19 cellular contexts compared by ENCODE assay signal in the genomic region with DNA sequence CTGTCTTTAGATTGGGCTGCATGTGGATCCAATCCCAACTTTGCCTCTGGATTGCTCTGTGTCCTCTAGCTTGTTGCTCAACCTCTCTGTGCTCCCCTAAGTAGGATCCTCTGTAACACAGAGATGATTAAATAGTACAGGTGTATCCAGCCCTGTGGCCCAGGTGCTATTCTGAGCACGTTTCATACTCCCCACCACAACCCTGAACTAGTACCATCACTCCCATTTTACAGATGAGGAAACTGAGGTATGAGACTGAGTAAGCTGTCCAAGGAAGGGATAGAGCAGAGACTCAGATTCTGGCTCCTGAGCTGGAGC. TPM values are rescaled to one million over a fixed set of nuclear protein-coding genes. Genes with fewer than 3 reads are reported as not detected.
DNase-seq lines count a peak whose midpoint lies in the region; ATAC-seq, FAIRE-seq and TF ChIP-seq lines count a peak whose summit lies in the region.
"Had no signal": no experiment of that assay in that cellular context is flagged by ENCODE, and none has a peak within 500 bp of the region (broad histone marks: within the 10 kb centered on the region; RNA-seq: fewer than 3 reads in every experiment).

No MANE protein-coding gene starts in this region.

- ATAC-seq in activated naive CD4-positive, alpha-beta T cell treated with anti-CD3 and anti-CD28 coated beads, Interleukin-2, amount 50 U/mL, for 72 hours = no peak
- ATAC-seq in IMR-90 (ENCODE audit: low read depth) = no peak
- ATAC-seq in naive thymus-derived CD8-positive, alpha-beta T cell = no peak
- ATAC-seq: gastroesophageal sphincter had no signal

- H3K79me1 ChIP-seq in IMR-90 (ENCODE audit: low read depth in 1 of 2, low read length in 2 of 2) = no peaks in the 10 kb centered on the region

- no peak overlapping the region for H3K23ac ChIP-seq in IMR-90 (ENCODE audit: low read depth, low read length)

- H3K4me1 ChIP-seq in IMR-90 (ENCODE audit: control insufficient read depth, insufficient read depth, low read length) = peaks cover 15% of the 10 kb centered on the region
- peaks cover 7 to 18% (median 13%) of the 10 kb centered on the region in 4 donors for H3K4me1 ChIP-seq in esophagus muscularis mucosa
- H3K4me1 ChIP-seq: testis had no signal

- no peak overlapping the region for H3K4me3 Mint-ChIP-seq in activated naive CD4-positive, alpha-beta T cell treated with anti-CD3 and anti-CD28 coated beads, Interleukin-2, amount 10 ng/mL, durations not matched to agents 7 days and 5 days
- H3K4me3 Mint-ChIP-seq in naive thymus-derived CD8-positive, alpha-beta T cell = peak overlapping the region in 5 of 10 donors; percentile 0 to 58 (median 17)

- H3K4me2 ChIP-seq in IMR-90 (ENCODE audit: low read depth, low read length) = no peak overlapping the region

- no peak overlapping the region for H2BK120ac ChIP-seq in IMR-90 (ENCODE audit: low read depth, low read length)

- no peak for TF ChIP-seq EP300 in esophagus muscularis mucosa (IDR thresholded peaks at IDR 0.05)

- no peaks in the 10 kb centered on the region for H3K9me3 ChIP-seq in IMR-90 (ENCODE audit: control insufficient read depth, insufficient read depth, low read length)
- no peaks in the 10 kb centered on the region for H3K9me3 ChIP-seq in esophagus muscularis mucosa
- H3K9me3 ChIP-seq: gastroesophageal sphincter, testis had no signal

- TF ChIP-seq RAD21 in IMR-90 (IDR thresholded peaks at IDR 0.05; ENCODE audit: low read length) = no peak

- no peak overlapping the region for H3K56ac ChIP-seq in IMR-90 (ENCODE audit: extremely low read depth, insufficient read depth, low read length)

- TF ChIP-seq CTCF in IMR-90 (conservative IDR thresholded peaks at IDR 0.05; ENCODE audit: low read depth, low read length) (no peak), bronchial epithelial cell (IDR thresholded peaks at IDR 0.05; ENCODE audit: insufficient read depth, low read length, severe bottlenecking) (no peak), esophagus muscularis mucosa (IDR thresholded peaks at IDR 0.05) (no peak)

- peak overlapping the region; percentile 1 to 60 for H3K27ac Mint-ChIP-seq in activated naive CD4-positive, alpha-beta T cell treated with anti-CD3 and anti-CD28 coated beads, Interleukin-2, amount 50 U/mL, for 72 hours
- H3K27ac Mint-ChIP-seq in activated naive CD4-positive, alpha-beta T cell treated with anti-CD3 and anti-CD28 coated beads, Interleukin-2, amount 10 ng/mL, durations not matched to agents 7 days and 5 days = no peak overlapping the region
- peak overlapping the region; percentile 72 to 100 (median 92) for H3K27ac Mint-ChIP-seq in naive thymus-derived CD8-positive, alpha-beta T cell

- H4K20me1 ChIP-seq in IMR-90 (ENCODE audit: insufficient read depth, low read length) = no peaks in the 10 kb centered on the region

- H2BK5ac ChIP-seq in IMR-90 (ENCODE audit: low read depth, low read length, poor library complexity, severe bottlenecking) = no peak overlapping the region

- POLR2A ChIA-PET in IMR-90 (lab: Charles Lee; ENCODE audit: unreplicated experiment) = interaction anchor here (0.6 kb wide), 1 partner anchor 12 kb away, joined by 3 read pairs; no protein-coding TSS in a partner anchor
- POLR2A ChIA-PET in naive thymus-derived CD8-positive, alpha-beta T cell (lab: Charles Lee) = interaction anchor here (0.6 to 8.4 kb wide), 3 partner anchors 11 to 20 kb away, joined by 3 to 80 read pairs (median 4); no protein-coding TSS in a partner anchor

- H3K4me3 ChIP-seq in IMR-90 (ENCODE audit: insufficient read depth, low read depth, low read length) (no peak overlapping the region), bronchial epithelial cell (ENCODE audit: low read depth, low read length) (no peak overlapping the region), esophagus muscularis mucosa (no peak overlapping the region)
- H3K4me3 ChIP-seq: gastroesophageal sphincter, testis had no signal

- in situ Hi-C loops in IMR-90 (cut with MboI; ENCODE audit: low sequenced_read_pairs) (no loop called here), G401 (cut with HindIII; ENCODE audit: low sequenced_read_pairs) (no loop called here)

- dilution Hi-C loops in IMR-90 (cut with HindIII; ENCODE audit: low sequenced_read_pairs, unreplicated experiment) = no loop called here

- no peak overlapping the region for H3K9ac ChIP-seq in IMR-90 (ENCODE audit: low read depth, low read length)

- FAIRE-seq in bronchial epithelial cell (lab: Jason Lieb, UNC) = peak; percentile 7
- FAIRE-seq: GM12891, small intestine had no signal

- no peak overlapping the region for H2BK20ac ChIP-seq in IMR-90 (ENCODE audit: low read depth, low read length)

- peaks cover 15% of the 10 kb centered on the region for H3K9me1 ChIP-seq in IMR-90 (ENCODE audit: insufficient read depth, low read length)

- H3K9me3 Mint-ChIP-seq in activated naive CD4-positive, alpha-beta T cell treated with anti-CD3 and anti-CD28 coated beads, Interleukin-2, amount 50 U/mL, for 72 hours = no peaks in the 10 kb centered on the region
- H3K9me3 Mint-ChIP-seq in activated naive CD4-positive, alpha-beta T cell treated with anti-CD3 and anti-CD28 coated beads, Interleukin-2, amount 10 ng/mL, durations not matched to agents 7 days and 5 days = no peaks in the 10 kb centered on the region
- no peaks in the 10 kb centered on the region for H3K9me3 Mint-ChIP-seq in naive thymus-derived CD8-positive, alpha-beta T cell

- no peak for TF ChIP-seq POLR2A in IMR-90 (IDR thresholded peaks at IDR 0.05; ENCODE audit: low read depth, low read length)
- TF ChIP-seq POLR2A in esophagus muscularis mucosa (IDR thresholded peaks at IDR 0.05; ENCODE audit: low read depth) = no peak

- no peak overlapping the region for H4K91ac ChIP-seq in IMR-90 (ENCODE audit: insufficient read depth, low read depth, low read length)

- peaks cover 70% of the 10 kb centered on the region for H3K4me1 Mint-ChIP-seq in activated naive CD4-positive, alpha-beta T cell treated with anti-CD3 and anti-CD28 coated beads, Interleukin-2, amount 10 ng/mL, durations not matched to agents 7 days and 5 days
- peaks cover 49 to 97% (median 87%) of the 10 kb centered on the region in 4 donors for H3K4me1 Mint-ChIP-seq in naive thymus-derived CD8-positive, alpha-beta T cell

- peaks cover 4 to 29% of the 10 kb centered on the region in 2 donors for H3K36me3 Mint-ChIP-seq in activated naive CD4-positive, alpha-beta T cell treated with anti-CD3 and anti-CD28 coated beads, Interleukin-2, amount 50 U/mL, for 72 hours
- H3K36me3 Mint-ChIP-seq in activated naive CD4-positive, alpha-beta T cell treated with anti-CD3 and anti-CD28 coated beads, Interleukin-2, amount 10 ng/mL, durations not matched to agents 7 days and 5 days = peaks cover 58% of the 10 kb centered on the region
- H3K36me3 Mint-ChIP-seq in naive thymus-derived CD8-positive, alpha-beta T cell = peaks cover 0 to 53% (median 12%) of the 10 kb centered on the region in 3 donors

- H4K8ac ChIP-seq in IMR-90 (ENCODE audit: low read depth in 2 of 2, low read length in 2 of 2) = no peak overlapping the region

- no CpG with 5 or more reads among the region's 1 CpG for WGBS in IMR-90 (ENCODE audit: extremely low coverage in 2 of 2, insufficient read length in 1 of 2), 2 experiments
- 93% methylated on average over 1 of the region's 1 CpG for WGBS in esophagus muscularis mucosa

- H3K14ac ChIP-seq in IMR-90 (replicated peaks; ENCODE audit: low read depth, low read length) = no peak overlapping the region

- intact Hi-C loops in IMR-90 (cut with micrococcal nuclease) = no loop called here
- intact Hi-C loops in esophagus muscularis mucosa (cut with DNase I) = no loop called here

- no peak overlapping the region for H4K5ac ChIP-seq in IMR-90 (ENCODE audit: low read depth, low read length)

- H3K27me3 Mint-ChIP-seq in activated naive CD4-positive, alpha-beta T cell treated with anti-CD3 and anti-CD28 coated beads, Interleukin-2, amount 10 ng/mL, durations not matched to agents 7 days and 5 days = no peaks in the 10 kb centered on the region
- H3K27me3 Mint-ChIP-seq in naive thymus-derived CD8-positive, alpha-beta T cell = no peaks in the 10 kb centered on the region

- BruUV-seq in IMR-90 (replicated peaks; lab: Mats Ljungman, UMichigan) = no TSS peak

- H2BK15ac ChIP-seq in IMR-90 (ENCODE audit: low read depth, low read length) = no peak overlapping the region

- DNase-seq in activated naive CD4-positive, alpha-beta T cell treated with anti-CD3 and anti-CD28 coated beads, Interleukin-2, amount 50 U/mL, for 72 hours (ENCODE audit: low spot score in 2 of 2) = peak in 1 of 2 donors; percentile 20
- no peak for DNase-seq in activated naive CD4-positive, alpha-beta T cell treated with anti-CD3 and anti-CD28 coated beads, Interleukin-2, amount 10 ng/mL, durations not matched to agents 7 days and 5 days
- no peak for DNase-seq in IMR-90
- no peak for DNase-seq in bronchial epithelial cell (ENCODE audit: low read depth)
- no peak for DNase-seq in naive thymus-derived CD8-positive, alpha-beta T cell
- DNase-seq in activated effector memory CD4-positive, alpha-beta T cell treated with anti-CD3 and anti-CD28 coated beads, Interleukin-2, amount 50 U/mL, for 16 hours = no peak
- no peak for DNase-seq in esophagus muscularis mucosa (ENCODE audit: extremely low spot score)
- DNase-seq in G401 (ENCODE audit: low spot score) = no peak
- DNase-seq: DMS53; effector CD8-positive, alpha-beta T cell; hypothalamus; islet precursor cell; NCI-H1694 treated with DMSO at 0.1 percent for 48 hours; nucleus accumbens; small intestine; stimulated activated naive CD4-positive, alpha-beta T cell; testis had no signal

- CTCF ChIA-PET in activated naive CD4-positive, alpha-beta T cell treated with anti-CD3 and anti-CD28 coated beads, Interleukin-2, amount 10 ng/mL, durations not matched to agents 7 days and 5 days (lab: Charles Lee) = interaction anchor here (2.2 kb wide), 1 partner anchor 22 kb away, joined by 7 read pairs; no protein-coding TSS in a partner anchor
- CTCF ChIA-PET in IMR-90 (lab: Yijun Ruan, JAX) = interaction anchor here (0.9 kb wide), 2 partner anchors 21 to 29 kb away, joined by 3 to 4 read pairs; no protein-coding TSS in a partner anchor

- H3K27ac ChIP-seq in IMR-90 (ENCODE audit: insufficient read depth, low read length) (no peak overlapping the region), esophagus muscularis mucosa (replicated peaks in 1 of 4) (no peak overlapping the region)
- H3K27ac ChIP-seq: gastroesophageal sphincter, testis had no signal

- H3K27me3 ChIP-seq in IMR-90 (ENCODE audit: control insufficient read depth, insufficient read depth, low read length) = no peaks in the 10 kb centered on the region
- H3K27me3 ChIP-seq in bronchial epithelial cell (ENCODE audit: control insufficient read depth, insufficient read depth, low read length) = no peaks in the 10 kb centered on the region
- H3K27me3 ChIP-seq in esophagus muscularis mucosa = no peaks in the 10 kb centered on the region
- H3K27me3 ChIP-seq: gastroesophageal sphincter, testis had no signal

- H2AK9ac ChIP-seq in IMR-90 (replicated peaks; ENCODE audit: low read depth, low read length, poor library complexity) = no peak overlapping the region

- no peak overlapping the region for H3K4ac ChIP-seq in IMR-90 (ENCODE audit: low read depth, low read length)

- H2AK5ac ChIP-seq in IMR-90 (ENCODE audit: low read depth, low read length) = 0 out of 2 replicates have a peak overlapping the region, but pooled peaks have one; percentile 20

- H3K18ac ChIP-seq in IMR-90 (ENCODE audit: low read depth, low read length) = no peak overlapping the region

- H2AFZ ChIP-seq in IMR-90 (replicated peaks; ENCODE audit: low read length, poor library complexity) = no peak overlapping the region

- H3K36me3 ChIP-seq in IMR-90 (ENCODE audit: control insufficient read depth, insufficient read depth, low read length) (no peaks in the 10 kb centered on the region), bronchial epithelial cell (ENCODE audit: control insufficient read depth, insufficient read depth, low read length) (no peaks in the 10 kb centered on the region), esophagus muscularis mucosa (peaks cover 0 to 5% (median 0%) of the 10 kb centered on the region in 4 donors)
- H3K36me3 ChIP-seq: gastroesophageal sphincter had no signal

RNA-seq across cellular contexts. Expression of gene ISG20, which starts 7.2 kb away (rescaled TPM):
- 100 to 1,000 TPM in 1 of 2 donors, 10 to 100 TPM in 1; 53.9 to 118 TPM for total RNA-seq in activated naive CD4-positive, alpha-beta T cell treated with anti-CD3 and anti-CD28 coated beads, Interleukin-2, amount 50 U/mL, for 72 hours
- total RNA-seq in IMR-90 (2012; rRNA removed) (0.72 and 1.1 TPM in 2 replicates), bronchial epithelial cell (18.4 and 99.9 TPM in 2 replicates), esophagus muscularis mucosa (10 to 100 TPM in 2 of 4 donors, 1 to 10 TPM in 2; 6.1 to 21.2 (median 9.8) TPM)
- 1.2 and 3.1 TPM in 2 replicates for polyA plus RNA-seq in IMR-90 (2012; rRNA removed)
- 1.7 and 3.0 TPM in 2 replicates for polyA plus RNA-seq in IMR-90 (2012; cell fraction: cytosol; rRNA removed)
- 3.5 and 5.7 TPM in 2 replicates for polyA plus RNA-seq in IMR-90 (2012; cell fraction: nucleus; rRNA removed; ENCODE audit: low replicate concordance)
- total RNA-seq in naive thymus-derived CD8-positive, alpha-beta T cell = 100 to 1,000 TPM; 142 to 143 TPM
- 100 to 1,000 TPM; 422 to 562 (median 537) TPM for polyA plus RNA-seq in naive thymus-derived CD8-positive, alpha-beta T cell
- total RNA-seq in G401 (2014; rRNA removed; shearing (Covaris generic)) = 6.6 and 12.5 TPM in 2 replicates

RNA-seq across cellular contexts. Expression of gene AEN, which starts 24.9 kb away (rescaled TPM):
- total RNA-seq in activated naive CD4-positive, alpha-beta T cell treated with anti-CD3 and anti-CD28 coated beads, Interleukin-2, amount 50 U/mL, for 72 hours = 100 to 1,000 TPM in 1 of 2 donors, 10 to 100 TPM in 1; 24.2 to 122 TPM
- total RNA-seq in IMR-90 (2012; rRNA removed) (85.5 and 91.4 TPM in 2 replicates), bronchial epithelial cell (31.7 and 48.4 TPM in 2 replicates), esophagus muscularis mucosa (10 to 100 TPM; 13.3 to 29.0 (median 23.4) TPM)
- 48.6 and 55.4 TPM in 2 replicates for polyA plus RNA-seq in IMR-90 (2012; rRNA removed)
- 28.8 and 37.7 TPM in 2 replicates for polyA plus RNA-seq in IMR-90 (2012; cell fraction: cytosol; rRNA removed)
- polyA plus RNA-seq in IMR-90 (2012; cell fraction: nucleus; rRNA removed; ENCODE audit: low replicate concordance) = 139 and 157 TPM in 2 replicates
- total RNA-seq in naive thymus-derived CD8-positive, alpha-beta T cell = 10 to 100 TPM; 49.6 to 51.6 TPM
- 10 to 100 TPM; 18.0 to 32.9 (median 25.7) TPM for polyA plus RNA-seq in naive thymus-derived CD8-positive, alpha-beta T cell
- total RNA-seq in G401 (2014; rRNA removed; shearing (Covaris generic)) = 112 and 148 TPM in 2 replicates
